20 cellular contexts compared by ENCODE assay signal in genomic region chr20:59935457-59936185, GRCh38. TPM values are rescaled to one million over a fixed set of nuclear protein-coding genes. Genes with fewer than 3 reads are reported as not detected.
DNase-seq lines count a peak whose midpoint lies in the region; ATAC-seq and TF ChIP-seq lines count a peak whose summit lies in the region.
"Had no signal": no experiment of that assay in that cellular context is flagged by ENCODE, and none has a peak within 500 bp of the region (broad histone marks: within the 10 kb centered on the region; RNA-seq: fewer than 3 reads in every experiment).

No MANE protein-coding gene starts in this region.

- H3K9me3 Mint-ChIP-seq in natural killer cell: no peaks in the 10 kb centered on the region
- no peaks in the 10 kb centered on the region for H3K9me3 Mint-ChIP-seq in natural killer cell treated with Interleukin-12 subunit alpha and Interleukin-12 subunit beta and Interleukin-15 and Interleukin-18, amount 100 ng/mL, for 72 hours
- H3K9me3 Mint-ChIP-seq: CD8-positive, alpha-beta T cell had no signal

- H3K27ac Mint-ChIP-seq in natural killer cell: no peak overlapping the region
- H3K27ac Mint-ChIP-seq in natural killer cell treated with Interleukin-12 subunit alpha and Interleukin-12 subunit beta and Interleukin-15 and Interleukin-18, amount 100 ng/mL, for 72 hours: no peak overlapping the region
- H3K27ac Mint-ChIP-seq: B cell, HFFc6 had no signal

- intact Hi-C loops in natural killer cell (cut with micrococcal nuclease): no loop called here
- intact Hi-C loops in Panc1 (cut with micrococcal nuclease; ENCODE audit: unreplicated experiment): no loop called here

- in situ Hi-C loops in Panc1 (cut with HindIII; ENCODE audit: low pct_unique_long_range_greater_than_20kb, low sequenced_read_pairs): no loop called here

- H3K4me1 Mint-ChIP-seq in natural killer cell: peaks cover 22 to 25% of the 10 kb centered on the region in 2 donors
- peaks cover 17 to 19% of the 10 kb centered on the region in 2 donors for H3K4me1 Mint-ChIP-seq in natural killer cell treated with Interleukin-12 subunit alpha and Interleukin-12 subunit beta and Interleukin-15 and Interleukin-18, amount 100 ng/mL, for 72 hours (ENCODE audit: low read depth in 2 of 2)

- H3K36me3 ChIP-seq in Panc1 (ENCODE audit: control insufficient read depth, insufficient read depth, low read length) (no peaks in the 10 kb centered on the region), neutrophil (peaks cover 3% of the 10 kb centered on the region)
- H3K36me3 ChIP-seq: HAP-1 had no signal

- no peak for DNase-seq in natural killer cell
- no peak for DNase-seq in natural killer cell treated with Interleukin-12 subunit alpha and Interleukin-12 subunit beta and Interleukin-15 and Interleukin-18, amount 100 ng/mL, for 72 hours (ENCODE audit: low spot score)
- no peak for DNase-seq in Panc1 (ENCODE audit: low read depth, low spot score)
- DNase-seq in activated gamma-delta T cell treated with Interleukin-2 at 50 U/mL for 16 hours: no peak
- no peak for DNase-seq in stimulated activated CD8-positive, alpha-beta memory T cell treated with anti-CD3 and anti-CD28 coated beads, Interleukin-4, amount 100 ng/mL, for 48 hours
- no peak for DNase-seq in SW480 (ENCODE audit: low spot score)
- DNase-seq: ACHN; C1 segment of cervical spinal cord; CD8-positive, alpha-beta T cell; COR-L47; DND-41; GDM1; HFFc6; IMR-90 had no signal

- CTCF ChIA-PET in Panc1 (lab: Charles Lee): no interaction called here

- peak overlapping the region; percentile 94 for H3K27ac ChIP-seq in Panc1 (ENCODE audit: low read length)
- H3K27ac ChIP-seq in neutrophil: peak overlapping the region; percentile 98
- H3K27ac ChIP-seq: HL-60 had no signal

- H3K27me3 Mint-ChIP-seq in natural killer cell (ENCODE audit: low read depth in 2 of 2): no peaks in the 10 kb centered on the region
- no peaks in the 10 kb centered on the region for H3K27me3 Mint-ChIP-seq in natural killer cell treated with Interleukin-12 subunit alpha and Interleukin-12 subunit beta and Interleukin-15 and Interleukin-18, amount 100 ng/mL, for 72 hours
- H3K27me3 Mint-ChIP-seq: B cell had no signal

- H3K4me3 ChIP-seq in Panc1 (ENCODE audit: low read depth in 2 of 2, low read length in 2 of 2) (no peak overlapping the region), neutrophil (ENCODE audit: low read depth in 1 of 2, low read length in 1 of 2) (no peak overlapping the region)
- H3K4me3 ChIP-seq: HAP-1 had no signal

- no peak for TF ChIP-seq CTCF in natural killer cell (IDR thresholded peaks at IDR 0.05)
- no peak for TF ChIP-seq CTCF in Panc1 (IDR thresholded peaks at IDR 0.05)
- TF ChIP-seq CTCF in neutrophil (IDR thresholded peaks at IDR 0.05): no peak

- H3K9me3 ChIP-seq in Panc1 (ENCODE audit: control insufficient read depth, insufficient read depth, low read depth, low read length) (no peaks in the 10 kb centered on the region), neutrophil (no peaks in the 10 kb centered on the region)
- H3K9me3 ChIP-seq: HAP-1 had no signal

- peak overlapping the region; percentile 21 for H3K4me3 Mint-ChIP-seq in natural killer cell
- H3K4me3 Mint-ChIP-seq in natural killer cell treated with Interleukin-12 subunit alpha and Interleukin-12 subunit beta and Interleukin-15 and Interleukin-18, amount 100 ng/mL, for 72 hours: no peak overlapping the region
- H3K4me3 Mint-ChIP-seq: B cell, HFFc6 had no signal

- no peaks in the 10 kb centered on the region for H3K36me3 Mint-ChIP-seq in natural killer cell
- no peaks in the 10 kb centered on the region for H3K36me3 Mint-ChIP-seq in natural killer cell treated with Interleukin-12 subunit alpha and Interleukin-12 subunit beta and Interleukin-15 and Interleukin-18, amount 100 ng/mL, for 72 hours

- BruUV-seq in Panc1 (replicated peaks; lab: Mats Ljungman, UMichigan): no TSS peak

- H3K27me3 ChIP-seq in Panc1 (ENCODE audit: control insufficient read depth, insufficient read depth, low read length) (no peaks in the 10 kb centered on the region), neutrophil (no peaks in the 10 kb centered on the region)

- H3K4me1 ChIP-seq in Panc1 (ENCODE audit: control insufficient read depth, insufficient read depth, low read length) (peaks cover 60% of the 10 kb centered on the region), neutrophil (ENCODE audit: control insufficient read depth in 1 of 2, insufficient read depth in 1 of 2, low read depth in 1 of 2, low read length in 1 of 2) (peaks cover 51 to 70% of the 10 kb centered on the region in 2 experiments)

- POLR2A ChIA-PET in Panc1 (lab: Charles Lee): interaction anchor here (0.6 kb wide), 1 partner anchor 18 kb away, joined by 4 read pairs; no protein-coding TSS in a partner anchor

- ATAC-seq in natural killer cell (no peak), Panc1 (no peak), GM21515 (IDR thresholded peaks at IDR 0.05; ENCODE audit: unreplicated experiment) (no peak)
- ATAC-seq in natural killer cell treated with Interleukin-12 subunit alpha and Interleukin-12 subunit beta and Interleukin-15 and Interleukin-18, amount 100 ng/mL, for 72 hours: no peak
- ATAC-seq: CD8-positive, alpha-beta T cell had no signal

RNA-seq across cellular contexts. Expression of gene SYCP2, which starts 2.2 kb away (rescaled TPM):
- total RNA-seq in natural killer cell: 1 to 10 TPM; 5.9 to 8.6 (median 7.0) TPM
- 1 to 10 TPM; 1.4 to 4.4 TPM for total RNA-seq in natural killer cell treated with Interleukin-12 subunit alpha and Interleukin-12 subunit beta and Interleukin-15 and Interleukin-18, amount 100 ng/mL, for 72 hours
- 39.7 TPM for total RNA-seq in Panc1 (2021; ENCODE audit: unreplicated experiment)
- 12.9 TPM for polyA plus RNA-seq in Panc1 (2012; ENCODE audit: insufficient read length)

RNA-seq across cellular contexts. Expression of gene PPP1R3D, which starts 4.5 kb away (rescaled TPM):
- total RNA-seq in natural killer cell (1 to 10 TPM; 3.5 to 6.9 (median 6.7) TPM), Panc1 (2021; ENCODE audit: unreplicated experiment) (7.9 TPM)
- 10 to 100 TPM; 10.2 to 16.4 TPM for total RNA-seq in natural killer cell treated with Interleukin-12 subunit alpha and Interleukin-12 subunit beta and Interleukin-15 and Interleukin-18, amount 100 ng/mL, for 72 hours
- 5.1 TPM for polyA plus RNA-seq in Panc1 (2012; ENCODE audit: insufficient read length)

RNA-seq across cellular contexts. Expression of gene FAM217B, which starts 4.6 kb away (rescaled TPM):
- total RNA-seq in natural killer cell (10 to 100 TPM; 17.1 to 31.1 (median 27.7) TPM), Panc1 (2021; ENCODE audit: unreplicated experiment) (24.4 TPM)
- total RNA-seq in natural killer cell treated with Interleukin-12 subunit alpha and Interleukin-12 subunit beta and Interleukin-15 and Interleukin-18, amount 100 ng/mL, for 72 hours: 10 to 100 TPM; 27.7 to 31.7 TPM
- polyA plus RNA-seq in Panc1 (2012; ENCODE audit: insufficient read length): 8.7 TPM

RNA-seq across cellular contexts. Expression of gene CDH26, which starts 22.6 kb away (rescaled TPM):
- total RNA-seq in natural killer cell (1 to 10 TPM; 1.2 to 2.0 (median 1.8) TPM), Panc1 (2021; ENCODE audit: unreplicated experiment) (0.46 TPM)
- 1 to 10 TPM; 1.8 TPM for total RNA-seq in natural killer cell treated with Interleukin-12 subunit alpha and Interleukin-12 subunit beta and Interleukin-15 and Interleukin-18, amount 100 ng/mL, for 72 hours
- 0.13 TPM for polyA plus RNA-seq in Panc1 (2012; ENCODE audit: insufficient read length)
- total RNA-seq: A172, IMR-90 had no signal
- polyA plus RNA-seq: IMR-90 had no signal
